In the genomic region with DNA sequence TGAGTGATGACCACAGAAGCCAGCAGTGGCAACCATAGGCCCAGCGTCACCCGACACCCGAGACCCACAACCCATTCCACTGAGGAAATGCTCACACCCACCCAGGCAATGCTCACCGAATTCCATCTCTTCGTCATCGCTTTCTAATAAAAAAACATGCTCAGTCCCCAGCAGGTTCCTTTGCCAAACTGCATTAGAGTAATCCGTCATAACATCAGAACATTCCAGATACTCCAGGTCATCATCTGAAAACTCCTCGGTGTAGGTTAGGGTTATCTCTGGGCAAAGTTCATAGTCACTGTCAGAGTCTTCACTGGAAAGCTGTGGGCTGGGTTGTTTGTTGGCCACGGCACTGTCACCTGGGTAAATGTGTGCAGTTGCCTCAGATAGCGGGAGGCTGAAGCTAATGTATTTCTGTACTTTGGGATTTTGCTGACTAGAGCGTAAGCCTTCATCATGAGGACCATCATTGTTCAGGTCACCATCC, we compare ENCODE assay signal across 2 cellular contexts.
TF ChIP-seq lines count a peak whose summit lies in the region.

No MANE protein-coding gene starts in this region.

TF ChIP-seq in A549, 52 proteins besides CTCF, POLR2A, EP300 and RAD21 (continued from another document):
- TF ChIP-seq FOSL2 (IDR thresholded peaks at IDR 0.05) (no peak), FOSL2 (CRISPR knock-in tag; IDR thresholded peaks at IDR 0.05) (peak; percentile 40), MAFK (IDR thresholded peaks at IDR 0.05; ENCODE audit: partially characterized antibody) (peak; percentile 70), EHF (CRISPR knock-in tag; IDR thresholded peaks at IDR 0.05) (no peak), RARB (CRISPR knock-in tag; IDR thresholded peaks at IDR 0.05) (0 out of 2 replicates have a peak, but pooled peaks have one; percentile 33), GATA3 (IDR thresholded peaks at IDR 0.05; ENCODE audit: borderline replicate concordance) (peak; percentile 52; the same call in 1 of the 2 replicates), JUNB (IDR thresholded peaks at IDR 0.05) (0 out of 2 replicates have a peak, but pooled peaks have one; percentile 27), JUN (IDR thresholded peaks at IDR 0.05) (peak in 1 of 2 experiments; percentile 16; a peak in 1 of 5 replicates)

TF ChIP-seq in HepG2, 621 proteins besides CTCF, POLR2A, EP300 and RAD21 (continued from another document and continues in another):
- TF ChIP-seq AGO2 (optimal IDR thresholded peaks at IDR 0.05; ENCODE audit: low read depth, low read length) (no peak), CCDC6 (CRISPR knock-in tag; IDR thresholded peaks at IDR 0.05) (no peak), SAP130 (CRISPR knock-in tag; IDR thresholded peaks at IDR 0.05; ENCODE audit: low read depth) (peak; percentile 67), ZNF766 (CRISPR knock-in tag; IDR thresholded peaks at IDR 0.05; ENCODE audit: borderline replicate concordance) (no peak), ZSCAN21 (CRISPR knock-in tag; IDR thresholded peaks at IDR 0.05; ENCODE audit: borderline replicate concordance) (no peak), NFE2 (CRISPR knock-in tag; IDR thresholded peaks at IDR 0.05) (no peak), SNRNP70 (IDR thresholded peaks at IDR 0.05; ENCODE audit: low read depth, low read length) (no peak), RARA (CRISPR knock-in tag; IDR thresholded peaks at IDR 0.05) (peak; percentile 95), DNMT3B (CRISPR knock-in tag; conservative IDR thresholded peaks at IDR 0.05) (no peak), SRSF4 (IDR thresholded peaks at IDR 0.05; ENCODE audit: low read depth, low read length, poor library complexity, severe bottlenecking) (no peak), ZNF552 (CRISPR knock-in tag; IDR thresholded peaks at IDR 0.05; ENCODE audit: borderline replicate concordance) (no peak), MED1 (CRISPR knock-in tag; IDR thresholded peaks at IDR 0.05) (0 out of 2 replicates have a peak, but pooled peaks have one; percentile 39), ATAD3A (CRISPR knock-in tag; IDR thresholded peaks at IDR 0.05) (no peak), HNF4G (IDR thresholded peaks at IDR 0.05; ENCODE audit: borderline replicate concordance, low read depth, low read length) (peak; percentile 59; the same call in 1 of the 2 replicates), HNF4G (CRISPR knock-in tag; IDR thresholded peaks at IDR 0.05; ENCODE audit: borderline replicate concordance, low read depth) (no peak; the same call in 1 of the 2 replicates), ZSCAN30 (CRISPR knock-in tag; IDR thresholded peaks at IDR 0.05) (no peak), POLR2G (IDR thresholded peaks at IDR 0.05; ENCODE audit: low read depth, low read length) (no peak), CEBPB (IDR thresholded peaks at IDR 0.05; ENCODE audit: borderline replicate concordance, low read depth, low read length) (no peak), RNF2 (conservative IDR thresholded peaks at IDR 0.05; ENCODE audit: low read depth) (no peak), ZNF253 (CRISPR knock-in tag; IDR thresholded peaks at IDR 0.05; ENCODE audit: borderline replicate concordance) (no peak), ZNF160 (CRISPR knock-in tag; IDR thresholded peaks at IDR 0.05) (no peak)
- TF ChIP-seq, protein P1, sequence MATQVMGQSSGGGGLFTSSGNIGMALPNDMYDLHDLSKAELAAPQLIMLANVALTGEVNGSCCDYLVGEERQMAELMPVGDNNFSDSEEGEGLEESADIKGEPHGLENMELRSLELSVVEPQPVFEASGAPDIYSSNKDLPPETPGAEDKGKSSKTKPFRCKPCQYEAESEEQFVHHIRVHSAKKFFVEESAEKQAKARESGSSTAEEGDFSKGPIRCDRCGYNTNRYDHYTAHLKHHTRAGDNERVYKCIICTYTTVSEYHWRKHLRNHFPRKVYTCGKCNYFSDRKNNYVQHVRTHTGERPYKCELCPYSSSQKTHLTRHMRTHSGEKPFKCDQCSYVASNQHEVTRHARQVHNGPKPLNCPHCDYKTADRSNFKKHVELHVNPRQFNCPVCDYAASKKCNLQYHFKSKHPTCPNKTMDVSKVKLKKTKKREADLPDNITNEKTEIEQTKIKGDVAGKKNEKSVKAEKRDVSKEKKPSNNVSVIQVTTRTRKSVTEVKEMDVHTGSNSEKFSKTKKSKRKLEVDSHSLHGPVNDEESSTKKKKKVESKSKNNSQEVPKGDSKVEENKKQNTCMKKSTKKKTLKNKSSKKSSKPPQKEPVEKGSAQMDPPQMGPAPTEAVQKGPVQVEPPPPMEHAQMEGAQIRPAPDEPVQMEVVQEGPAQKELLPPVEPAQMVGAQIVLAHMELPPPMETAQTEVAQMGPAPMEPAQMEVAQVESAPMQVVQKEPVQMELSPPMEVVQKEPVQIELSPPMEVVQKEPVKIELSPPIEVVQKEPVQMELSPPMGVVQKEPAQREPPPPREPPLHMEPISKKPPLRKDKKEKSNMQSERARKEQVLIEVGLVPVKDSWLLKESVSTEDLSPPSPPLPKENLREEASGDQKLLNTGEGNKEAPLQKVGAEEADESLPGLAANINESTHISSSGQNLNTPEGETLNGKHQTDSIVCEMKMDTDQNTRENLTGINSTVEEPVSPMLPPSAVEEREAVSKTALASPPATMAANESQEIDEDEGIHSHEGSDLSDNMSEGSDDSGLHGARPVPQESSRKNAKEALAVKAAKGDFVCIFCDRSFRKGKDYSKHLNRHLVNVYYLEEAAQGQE (IDR thresholded peaks at IDR 0.05; ENCODE audit: borderline replicate concordance in 1 of 2, low read depth in 1 of 2, low read length in 2 of 2) = no peak
- TF ChIP-seq, protein P2, sequence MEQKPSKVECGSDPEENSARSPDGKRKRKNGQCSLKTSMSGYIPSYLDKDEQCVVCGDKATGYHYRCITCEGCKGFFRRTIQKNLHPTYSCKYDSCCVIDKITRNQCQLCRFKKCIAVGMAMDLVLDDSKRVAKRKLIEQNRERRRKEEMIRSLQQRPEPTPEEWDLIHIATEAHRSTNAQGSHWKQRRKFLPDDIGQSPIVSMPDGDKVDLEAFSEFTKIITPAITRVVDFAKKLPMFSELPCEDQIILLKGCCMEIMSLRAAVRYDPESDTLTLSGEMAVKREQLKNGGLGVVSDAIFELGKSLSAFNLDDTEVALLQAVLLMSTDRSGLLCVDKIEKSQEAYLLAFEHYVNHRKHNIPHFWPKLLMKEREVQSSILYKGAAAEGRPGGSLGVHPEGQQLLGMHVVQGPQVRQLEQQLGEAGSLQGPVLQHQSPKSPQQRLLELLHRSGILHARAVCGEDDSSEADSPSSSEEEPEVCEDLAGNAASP (CRISPR knock-in tag; IDR thresholded peaks at IDR 0.05; ENCODE audit: borderline replicate concordance) = peak; percentile 41; the same call in 1 of the 2 replicates
- TF ChIP-seq, protein P3, sequence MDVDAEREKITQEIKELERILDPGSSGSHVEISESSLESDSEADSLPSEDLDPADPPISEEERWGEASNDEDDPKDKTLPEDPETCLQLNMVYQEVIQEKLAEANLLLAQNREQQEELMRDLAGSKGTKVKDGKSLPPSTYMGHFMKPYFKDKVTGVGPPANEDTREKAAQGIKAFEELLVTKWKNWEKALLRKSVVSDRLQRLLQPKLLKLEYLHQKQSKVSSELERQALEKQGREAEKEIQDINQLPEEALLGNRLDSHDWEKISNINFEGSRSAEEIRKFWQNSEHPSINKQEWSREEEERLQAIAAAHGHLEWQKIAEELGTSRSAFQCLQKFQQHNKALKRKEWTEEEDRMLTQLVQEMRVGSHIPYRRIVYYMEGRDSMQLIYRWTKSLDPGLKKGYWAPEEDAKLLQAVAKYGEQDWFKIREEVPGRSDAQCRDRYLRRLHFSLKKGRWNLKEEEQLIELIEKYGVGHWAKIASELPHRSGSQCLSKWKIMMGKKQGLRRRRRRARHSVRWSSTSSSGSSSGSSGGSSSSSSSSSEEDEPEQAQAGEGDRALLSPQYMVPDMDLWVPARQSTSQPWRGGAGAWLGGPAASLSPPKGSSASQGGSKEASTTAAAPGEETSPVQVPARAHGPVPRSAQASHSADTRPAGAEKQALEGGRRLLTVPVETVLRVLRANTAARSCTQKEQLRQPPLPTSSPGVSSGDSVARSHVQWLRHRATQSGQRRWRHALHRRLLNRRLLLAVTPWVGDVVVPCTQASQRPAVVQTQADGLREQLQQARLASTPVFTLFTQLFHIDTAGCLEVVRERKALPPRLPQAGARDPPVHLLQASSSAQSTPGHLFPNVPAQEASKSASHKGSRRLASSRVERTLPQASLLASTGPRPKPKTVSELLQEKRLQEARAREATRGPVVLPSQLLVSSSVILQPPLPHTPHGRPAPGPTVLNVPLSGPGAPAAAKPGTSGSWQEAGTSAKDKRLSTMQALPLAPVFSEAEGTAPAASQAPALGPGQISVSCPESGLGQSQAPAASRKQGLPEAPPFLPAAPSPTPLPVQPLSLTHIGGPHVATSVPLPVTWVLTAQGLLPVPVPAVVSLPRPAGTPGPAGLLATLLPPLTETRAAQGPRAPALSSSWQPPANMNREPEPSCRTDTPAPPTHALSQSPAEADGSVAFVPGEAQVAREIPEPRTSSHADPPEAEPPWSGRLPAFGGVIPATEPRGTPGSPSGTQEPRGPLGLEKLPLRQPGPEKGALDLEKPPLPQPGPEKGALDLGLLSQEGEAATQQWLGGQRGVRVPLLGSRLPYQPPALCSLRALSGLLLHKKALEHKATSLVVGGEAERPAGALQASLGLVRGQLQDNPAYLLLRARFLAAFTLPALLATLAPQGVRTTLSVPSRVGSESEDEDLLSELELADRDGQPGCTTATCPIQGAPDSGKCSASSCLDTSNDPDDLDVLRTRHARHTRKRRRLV (CRISPR knock-in tag; IDR thresholded peaks at IDR 0.05) = no peak
- TF ChIP-seq, protein P4, sequence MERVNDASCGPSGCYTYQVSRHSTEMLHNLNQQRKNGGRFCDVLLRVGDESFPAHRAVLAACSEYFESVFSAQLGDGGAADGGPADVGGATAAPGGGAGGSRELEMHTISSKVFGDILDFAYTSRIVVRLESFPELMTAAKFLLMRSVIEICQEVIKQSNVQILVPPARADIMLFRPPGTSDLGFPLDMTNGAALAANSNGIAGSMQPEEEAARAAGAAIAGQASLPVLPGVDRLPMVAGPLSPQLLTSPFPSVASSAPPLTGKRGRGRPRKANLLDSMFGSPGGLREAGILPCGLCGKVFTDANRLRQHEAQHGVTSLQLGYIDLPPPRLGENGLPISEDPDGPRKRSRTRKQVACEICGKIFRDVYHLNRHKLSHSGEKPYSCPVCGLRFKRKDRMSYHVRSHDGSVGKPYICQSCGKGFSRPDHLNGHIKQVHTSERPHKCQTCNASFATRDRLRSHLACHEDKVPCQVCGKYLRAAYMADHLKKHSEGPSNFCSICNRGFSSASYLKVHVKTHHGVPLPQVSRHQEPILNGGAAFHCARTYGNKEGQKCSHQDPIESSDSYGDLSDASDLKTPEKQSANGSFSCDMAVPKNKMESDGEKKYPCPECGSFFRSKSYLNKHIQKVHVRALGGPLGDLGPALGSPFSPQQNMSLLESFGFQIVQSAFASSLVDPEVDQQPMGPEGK (CRISPR knock-in tag; IDR thresholded peaks at IDR 0.05) = no peak
- TF ChIP-seq, protein P5, sequence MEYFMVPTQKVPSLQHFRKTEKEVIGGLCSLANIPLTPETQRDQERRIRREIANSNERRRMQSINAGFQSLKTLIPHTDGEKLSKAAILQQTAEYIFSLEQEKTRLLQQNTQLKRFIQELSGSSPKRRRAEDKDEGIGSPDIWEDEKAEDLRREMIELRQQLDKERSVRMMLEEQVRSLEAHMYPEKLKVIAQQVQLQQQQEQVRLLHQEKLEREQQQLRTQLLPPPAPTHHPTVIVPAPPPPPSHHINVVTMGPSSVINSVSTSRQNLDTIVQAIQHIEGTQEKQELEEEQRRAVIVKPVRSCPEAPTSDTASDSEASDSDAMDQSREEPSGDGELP (IDR thresholded peaks at IDR 0.05; ENCODE audit: borderline replicate concordance, low read depth) = peak; percentile 64; the same call in 1 of the 2 replicates
- TF ChIP-seq, protein P6, sequence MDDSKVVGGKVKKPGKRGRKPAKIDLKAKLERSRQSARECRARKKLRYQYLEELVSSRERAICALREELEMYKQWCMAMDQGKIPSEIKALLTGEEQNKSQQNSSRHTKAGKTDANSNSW (CRISPR knock-in tag; IDR thresholded peaks at IDR 0.05; ENCODE audit: borderline replicate concordance) = no peak
- TF ChIP-seq, protein P7, sequence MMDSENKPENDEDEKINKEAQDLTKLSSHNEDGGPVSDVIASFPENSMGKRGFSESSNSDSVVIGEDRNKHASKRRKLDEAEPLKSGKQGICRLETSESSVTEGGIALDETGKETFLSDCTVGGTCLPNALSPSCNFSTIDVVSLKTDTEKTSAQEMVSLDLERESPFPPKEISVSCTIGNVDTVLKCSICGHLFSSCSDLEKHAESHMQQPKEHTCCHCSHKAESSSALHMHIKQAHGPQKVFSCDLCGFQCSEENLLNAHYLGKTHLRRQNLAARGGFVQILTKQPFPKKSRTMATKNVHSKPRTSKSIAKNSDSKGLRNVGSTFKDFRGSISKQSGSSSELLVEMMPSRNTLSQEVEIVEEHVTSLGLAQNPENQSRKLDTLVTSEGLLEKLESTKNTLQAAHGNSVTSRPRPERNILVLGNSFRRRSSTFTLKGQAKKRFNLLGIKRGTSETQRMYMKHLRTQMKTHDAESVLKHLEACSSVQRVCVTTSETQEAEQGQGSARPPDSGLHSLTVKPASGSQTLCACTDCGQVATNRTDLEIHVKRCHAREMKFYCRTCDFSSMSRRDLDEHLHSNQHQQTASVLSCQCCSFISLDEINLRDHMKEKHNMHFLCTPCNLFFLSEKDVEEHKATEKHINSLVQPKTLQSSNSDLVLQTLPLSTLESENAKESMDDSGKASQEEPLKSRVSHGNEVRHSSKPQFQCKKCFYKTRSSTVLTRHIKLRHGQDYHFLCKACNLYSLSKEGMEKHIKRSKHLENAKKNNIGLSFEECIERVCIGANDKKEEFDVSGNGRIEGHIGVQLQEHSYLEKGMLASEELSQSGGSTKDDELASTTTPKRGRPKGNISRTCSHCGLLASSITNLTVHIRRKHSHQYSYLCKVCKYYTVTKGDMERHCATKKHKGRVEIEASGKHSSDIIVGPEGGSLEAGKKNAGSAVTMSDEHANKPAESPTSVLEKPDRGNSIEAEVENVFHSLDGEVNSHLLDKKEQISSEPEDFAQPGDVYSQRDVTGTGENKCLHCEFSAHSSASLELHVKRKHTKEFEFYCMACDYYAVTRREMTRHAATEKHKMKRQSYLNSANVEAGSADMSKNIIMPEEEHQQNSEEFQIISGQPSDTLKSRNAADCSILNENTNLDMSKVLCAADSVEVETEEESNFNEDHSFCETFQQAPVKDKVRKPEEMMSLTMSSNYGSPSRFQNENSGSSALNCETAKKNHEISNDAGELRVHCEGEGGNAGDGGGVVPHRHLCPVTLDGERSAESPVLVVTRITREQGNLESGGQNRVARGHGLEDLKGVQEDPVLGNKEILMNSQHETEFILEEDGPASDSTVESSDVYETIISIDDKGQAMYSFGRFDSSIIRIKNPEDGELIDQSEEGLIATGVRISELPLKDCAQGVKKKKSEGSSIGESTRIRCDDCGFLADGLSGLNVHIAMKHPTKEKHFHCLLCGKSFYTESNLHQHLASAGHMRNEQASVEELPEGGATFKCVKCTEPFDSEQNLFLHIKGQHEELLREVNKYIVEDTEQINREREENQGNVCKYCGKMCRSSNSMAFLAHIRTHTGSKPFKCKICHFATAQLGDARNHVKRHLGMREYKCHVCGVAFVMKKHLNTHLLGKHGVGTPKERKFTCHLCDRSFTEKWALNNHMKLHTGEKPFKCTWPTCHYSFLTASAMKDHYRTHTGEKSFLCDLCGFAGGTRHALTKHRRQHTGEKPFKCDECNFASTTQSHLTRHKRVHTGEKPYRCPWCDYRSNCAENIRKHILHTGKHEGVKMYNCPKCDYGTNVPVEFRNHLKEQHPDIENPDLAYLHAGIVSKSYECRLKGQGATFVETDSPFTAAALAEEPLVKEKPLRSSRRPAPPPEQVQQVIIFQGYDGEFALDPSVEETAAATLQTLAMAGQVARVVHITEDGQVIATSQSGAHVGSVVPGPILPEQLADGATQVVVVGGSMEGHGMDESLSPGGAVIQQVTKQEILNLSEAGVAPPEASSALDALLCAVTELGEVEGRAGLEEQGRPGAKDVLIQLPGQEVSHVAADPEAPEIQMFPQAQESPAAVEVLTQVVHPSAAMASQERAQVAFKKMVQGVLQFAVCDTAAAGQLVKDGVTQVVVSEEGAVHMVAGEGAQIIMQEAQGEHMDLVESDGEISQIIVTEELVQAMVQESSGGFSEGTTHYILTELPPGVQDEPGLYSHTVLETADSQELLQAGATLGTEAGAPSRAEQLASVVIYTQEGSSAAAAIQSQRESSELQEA (CRISPR knock-in tag; IDR thresholded peaks at IDR 0.05; ENCODE audit: not compliant biosample characterization) = no peak
